Comparison of ENCODE assay signal across 8 cellular contexts in the genomic region with DNA sequence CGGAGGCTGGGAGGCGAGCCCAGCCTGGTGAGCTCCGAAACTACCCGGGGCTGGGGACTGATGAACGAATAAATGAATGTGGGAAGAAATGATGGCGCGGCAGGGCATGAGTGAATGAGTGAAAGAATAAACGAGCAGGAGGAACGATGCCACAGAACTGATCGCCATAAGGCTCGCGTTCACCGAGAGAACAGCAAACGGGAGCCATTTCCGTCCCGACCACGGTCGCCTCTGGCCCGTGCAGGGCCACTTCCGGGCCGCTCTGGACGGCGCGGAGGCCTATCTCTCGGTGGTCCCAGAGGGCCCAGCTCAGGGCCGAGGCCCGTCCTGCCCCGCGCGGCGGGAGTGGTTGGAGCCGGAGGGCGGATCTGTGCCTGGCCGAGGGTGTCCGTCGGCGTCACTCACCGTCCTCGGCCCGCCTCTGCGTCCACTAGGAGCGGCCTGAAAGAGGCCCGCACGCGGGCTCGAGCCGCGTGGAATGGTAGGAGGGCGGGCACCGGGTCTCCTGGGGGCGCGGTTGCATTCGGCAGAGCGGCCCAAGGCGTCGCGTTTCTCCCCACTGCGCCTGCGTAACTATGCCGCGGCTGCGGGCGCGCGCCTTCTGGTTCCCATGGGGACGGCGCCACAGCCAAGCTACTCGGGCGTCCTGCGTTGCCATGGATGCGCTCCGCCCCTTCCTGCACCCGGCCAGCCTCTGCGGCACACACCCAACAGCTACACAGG. TPM values are rescaled to one million over a fixed set of nuclear protein-coding genes. Genes with fewer than 3 reads are reported as not detected.
DNase-seq lines count a peak whose midpoint lies in the region; ATAC-seq and TF ChIP-seq lines count a peak whose summit lies in the region.

A gene (minus strand): TSS at position 480 of the 723 bp plus-strand sequence. CDS start 5,116 bp downstream, outside the sequence.

- ATAC-seq in GM19397 (IDR thresholded peaks at IDR 0.05; ENCODE audit: unreplicated experiment) (peak; percentile 89), HG03565 (IDR thresholded peaks at IDR 0.05; ENCODE audit: unreplicated experiment) (peak; percentile 82)

- peak within 1 kb of the TSS; percentile 75 to 78 for H3K9ac ChIP-seq in duodenal mucosa (ENCODE audit: low read depth in 1 of 2, low read length in 2 of 2)

- no peak for TF ChIP-seq POLR2A in lower leg skin (IDR thresholded peaks at IDR 0.05)

- intact Hi-C loops in lower leg skin (cut with DNase I; ENCODE audit: low total_unique reads): no loop called here

- H3K27me3 ChIP-seq in duodenal mucosa (ENCODE audit: control insufficient read depth in 1 of 2, insufficient read depth in 2 of 2, low read length in 2 of 2): no peaks in the 10 kb centered on the region

- peak within 1 kb of the TSS; percentile 92 for H3K27ac ChIP-seq in duodenal mucosa (ENCODE audit: low read depth, low read length)

- 0 to 1% methylated on average over 44 to 49 of the region's 74 CpGs for WGBS in lower leg skin, 2 donors

- no peaks in the 10 kb centered on the region for H3K36me3 ChIP-seq in duodenal mucosa (ENCODE audit: control insufficient read depth in 1 of 2, insufficient read depth in 2 of 2, low read length in 2 of 2)

- H3K9me3 ChIP-seq in duodenal mucosa (ENCODE audit: control insufficient read depth in 1 of 2, low read length in 2 of 2): no peaks in the 10 kb centered on the region

- peaks cover 4 to 7% of the 10 kb centered on the region in 2 donors for H3K4me1 ChIP-seq in duodenal mucosa (ENCODE audit: control insufficient read depth in 1 of 2, insufficient read depth in 2 of 2, low read length in 2 of 2)

- peak; percentile 98 for DNase-seq in CD1c-positive myeloid dendritic cell (ENCODE audit: extremely low spot score)
- DNase-seq in NCI-H748 treated with DMSO at 0.1 percent for 48 hours (lab: John Stamatoyannopoulos, UW): peak; percentile 94
- peak; percentile 95 to 96 for DNase-seq in activated CD4-positive, alpha-beta T cell treated with anti-CD3 and anti-CD28 coated beads, Interleukin-2, amount 50 U/mL, for 4 hours
- DNase-seq in lower leg skin (ENCODE audit: low spot score in 2 of 2): peak; percentile 95 to 99
- peak; percentile 95 to 97 for DNase-seq in stimulated activated CD4-positive, alpha-beta T cell treated with anti-CD3 and anti-CD28 coated beads, Interleukin-4, amount 100 ng/mL, for 4 hours

- peak within 1 kb of the TSS; percentile 94 for H3K4me3 ChIP-seq in duodenal mucosa (ENCODE audit: low read depth in 1 of 2, low read length in 2 of 2)
- H3K4me3 ChIP-seq in lower leg skin (ENCODE audit: low read depth, poor library complexity, severe bottlenecking): peak within 1 kb of the TSS; percentile 72

- TF ChIP-seq CTCF in lower leg skin (IDR thresholded peaks at IDR 0.05): no peak

RNA-seq across cellular contexts. Expression of the gene that starts here (rescaled TPM):
- 1 to 10 TPM; 1.4 to 3.1 (median 1.5) TPM for total RNA-seq in lower leg skin

Comparison
In these comparisons a context has a peak if more than half of its experiments do, and no peak if none do; other contexts are left out.
1. Peak in every context shown above with its lines: DNase-seq, ATAC-seq, H3K4me3 ChIP-seq and H3K27ac ChIP-seq.